In genomic region chr22:48944433-48944755, GRCh38 we compare ENCODE assay signal across 15 cellular contexts.
"Had no signal": no experiment of that assay in that cellular context is flagged by ENCODE, and none has a peak within 500 bp of the region (broad histone marks: within the 10 kb centered on the region; RNA-seq: fewer than 3 reads in every experiment).

No MANE protein-coding gene starts in this region.

- DNase-seq: activated CD4-positive, alpha-beta T cell treated with anti-CD3 and anti-CD28 coated beads, Interleukin-2, amount 50 U/mL, for 1 hour; activated gamma-delta T cell; activated naive CD8-positive, alpha-beta T cell treated with anti-CD3 and anti-CD28 coated beads, Interleukin-2, amount 10 ng/mL, durations not matched to agents 7 days and 5 days; activated T-cell treated with anti-CD3 and anti-CD28 coated beads, Interleukin-2, amount 50 U/mL, for 4 hours; brain microvascular endothelial cell; cerebellar nuclear complex; left lung; stimulated activated CD4-positive, alpha-beta T cell treated with anti-CD3 and anti-CD28 coated beads, Interleukin-1b, Interleukin-23, amount 100 ng/mL, for 48 hours had no signal

- H3K9me3 ChIP-seq: left lung, mucosa of descending colon, prostate gland, tibial nerve had no signal

- H3K27me3 ChIP-seq: brain microvascular endothelial cell, tibial nerve had no signal

- H3K36me3 ChIP-seq: brain microvascular endothelial cell, gastroesophageal sphincter, left lung, prostate gland, tibial nerve had no signal

- FAIRE-seq: endometrium, keratinocyte had no signal

- H3K4me1 ChIP-seq: gastroesophageal sphincter, left lung, prostate gland had no signal

- ATAC-seq: gastroesophageal sphincter; naive thymus-derived CD4-positive, alpha-beta T cell had no signal

- H3K27ac ChIP-seq: brain microvascular endothelial cell, gastroesophageal sphincter, left lung, prostate gland had no signal

- H3K4me3 ChIP-seq: gastroesophageal sphincter, left lung, mucosa of descending colon, prostate gland, tibial nerve had no signal
